Comparison of ENCODE assay signal across 15 cellular contexts in genomic region chr10:37700886-37701780, GRCh38.
DNase-seq lines count a peak whose midpoint lies in the region; ATAC-seq, FAIRE-seq and TF ChIP-seq lines count a peak whose summit lies in the region.
"Had no signal": no experiment of that assay in that cellular context is flagged by ENCODE, and none has a peak within 500 bp of the region (broad histone marks: within the 10 kb centered on the region; RNA-seq: fewer than 3 reads in every experiment).

No MANE protein-coding gene starts in this region.

- TF ChIP-seq POLR2A in NB4 (IDR thresholded peaks at IDR 0.05; ENCODE audit: extremely low read depth, insufficient read length) (no peak), HepG2 (IDR thresholded peaks at IDR 0.05; ENCODE audit: insufficient read depth in 1 of 2, low read depth in 2 of 2, low read length in 2 of 2) (no peak)

- TF ChIP-seq EP300 in HepG2 (IDR thresholded peaks at IDR 0.05; ENCODE audit: low read depth in 2 of 2, low read length in 2 of 2) (no peak), HepG2 (CRISPR knock-in tag; IDR thresholded peaks at IDR 0.05; ENCODE audit: borderline replicate concordance) (no peak)

- H3K27me3 Mint-ChIP-seq in CD8-positive, alpha-beta memory T cell: peaks cover 0 to 4% of the 10 kb centered on the region in 2 donors

- peaks cover 45% of the 10 kb centered on the region for H3K4me1 ChIP-seq in BLaER1
- no peaks in the 10 kb centered on the region for H3K4me1 ChIP-seq in HepG2 (ENCODE audit: insufficient read depth, low read length)
- no peaks in the 10 kb centered on the region for H3K4me1 ChIP-seq in CD8-positive, alpha-beta memory T cell (ENCODE audit: insufficient read depth, low read length)
- H3K4me1 ChIP-seq: SJCRH30 had no signal

- POLR2A ChIA-PET in HepG2 (lab: Yijun Ruan, JAX): no interaction called here
- POLR2A ChIA-PET in CD8-positive, alpha-beta memory T cell (lab: Charles Lee): no interaction called here

- DNase-seq in NB4 (ENCODE audit: low read depth): peak; percentile 72
- DNase-seq in HepG2 (ENCODE audit: low spot score): no peak
- no peak for DNase-seq in stimulated activated effector memory CD8-positive, alpha-beta T cell treated with anti-CD3 and anti-CD28 coated beads, Interleukin-12 subunit alpha, Interleukin-12 subunit beta, amount 100 ng/mL, for 72 hours (ENCODE audit: low spot score in 2 of 2)
- no peak for DNase-seq in CD8-positive, alpha-beta memory T cell
- no peak for DNase-seq in activated CD4-positive, CD25-positive, alpha-beta regulatory T cell treated with anti-CD3 and anti-CD28 coated beads, Interleukin-2, amount 50 U/mL, for 72 hours
- DNase-seq in NCI-H1105 treated with DMSO at 0.1 percent for 48 hours (lab: John Stamatoyannopoulos, UW): no peak
- DNase-seq: NCI-H1417 treated with DMSO at 0.1 percent for 48 hours, NCI-H2081, NCI-H524 had no signal

- H3K27ac ChIP-seq in BLaER1: peak overlapping the region; percentile 45
- no peak overlapping the region for H3K27ac ChIP-seq in HepG2 (ENCODE audit: extremely low read length, insufficient read depth, low read length)
- H3K27ac ChIP-seq in CD8-positive, alpha-beta memory T cell (ENCODE audit: low read depth, low read length): no peak overlapping the region
- H3K27ac ChIP-seq: SJCRH30 had no signal

- H3K9me3 ChIP-seq in BLaER1 (no peaks in the 10 kb centered on the region), HepG2 (ENCODE audit: low read length) (no peaks in the 10 kb centered on the region)
- H3K9me3 ChIP-seq in CD8-positive, alpha-beta memory T cell (ENCODE audit: low read length): no peaks in the 10 kb centered on the region
- H3K9me3 ChIP-seq: SJCRH30 had no signal

- no peak for TF ChIP-seq RAD21 in HepG2 (CRISPR knock-in tag; IDR thresholded peaks at IDR 0.05)

- H4K20me1 ChIP-seq in BLaER1: no peaks in the 10 kb centered on the region
- H4K20me1 ChIP-seq in HepG2 (ENCODE audit: insufficient read depth, low read length): no peaks in the 10 kb centered on the region

- no peak overlapping the region for H3K9ac ChIP-seq in BLaER1
- H3K9ac ChIP-seq in HepG2 (ENCODE audit: insufficient read depth, low read depth, low read length): no peak overlapping the region

- peaks cover 6% of the 10 kb centered on the region for H3K36me3 Mint-ChIP-seq in stimulated activated effector memory CD8-positive, alpha-beta T cell treated with anti-CD3 and anti-CD28 coated beads, Interleukin-12 subunit alpha, Interleukin-12 subunit beta, amount 100 ng/mL, for 72 hours
- no peaks in the 10 kb centered on the region for H3K36me3 Mint-ChIP-seq in CD8-positive, alpha-beta memory T cell

- H3K4me1 Mint-ChIP-seq in stimulated activated effector memory CD8-positive, alpha-beta T cell treated with anti-CD3 and anti-CD28 coated beads, Interleukin-12 subunit alpha, Interleukin-12 subunit beta, amount 100 ng/mL, for 72 hours: no peaks in the 10 kb centered on the region
- H3K4me1 Mint-ChIP-seq in CD8-positive, alpha-beta memory T cell: no peaks in the 10 kb centered on the region

- WGBS in HepG2 (ENCODE audit: low lambda C conversion rate): 50% methylated on average over 26 of the region's 37 CpGs

- BruUV-seq in HepG2 (replicated peaks; lab: Mats Ljungman, UMichigan): no TSS peak

- FAIRE-seq in HepG2 (lab: Jason Lieb, UNC): no peak
- FAIRE-seq: A204.1, GM12891, GM19239 had no signal

- CTCF ChIA-PET in HepG2 (lab: Yijun Ruan, JAX; ENCODE audit: low intra/inter-chr PET ratio, low total read pairs): no interaction called here
- CTCF ChIA-PET in CD8-positive, alpha-beta memory T cell (lab: Charles Lee): no interaction called here

- H2AFZ ChIP-seq in HepG2 (ENCODE audit: low read length): no peak overlapping the region

- ATAC-seq in HepG2: peak; percentile 65
- ATAC-seq in stimulated activated effector memory CD8-positive, alpha-beta T cell treated with anti-CD3 and anti-CD28 coated beads, Interleukin-12 subunit alpha, Interleukin-12 subunit beta, amount 100 ng/mL, for 72 hours: peak; percentile 15
- ATAC-seq in HG02938 (IDR thresholded peaks at IDR 0.05; ENCODE audit: unreplicated experiment): no peak

- peaks cover 6% of the 10 kb centered on the region for H3K9me3 Mint-ChIP-seq in stimulated activated effector memory CD8-positive, alpha-beta T cell treated with anti-CD3 and anti-CD28 coated beads, Interleukin-12 subunit alpha, Interleukin-12 subunit beta, amount 100 ng/mL, for 72 hours
- H3K9me3 Mint-ChIP-seq in CD8-positive, alpha-beta memory T cell: peaks cover 6 to 24% (median 20%) of the 10 kb centered on the region in 5 donors

- H3K79me2 ChIP-seq in HepG2 (ENCODE audit: insufficient read depth, low read length): no peaks in the 10 kb centered on the region

- no peaks in the 10 kb centered on the region for H3K27me3 ChIP-seq in BLaER1
- no peaks in the 10 kb centered on the region for H3K27me3 ChIP-seq in HepG2 (ENCODE audit: control insufficient read depth in 1 of 2, insufficient read depth in 2 of 2, low read length in 2 of 2)
- H3K27me3 ChIP-seq in CD8-positive, alpha-beta memory T cell (ENCODE audit: insufficient read depth, low read length, poor library complexity, severe bottlenecking): no peaks in the 10 kb centered on the region
- H3K27me3 ChIP-seq: SJCRH30 had no signal

- in situ Hi-C loops in HepG2 (cut with HindIII; ENCODE audit: extremely low pct_ligation_motif_present, low pct_unique_long_range_greater_than_20kb): no loop called here

- no peaks in the 10 kb centered on the region for H3K36me3 ChIP-seq in BLaER1
- H3K36me3 ChIP-seq in HepG2 (replicated peaks in 1 of 2; ENCODE audit: control insufficient read depth in 1 of 2, insufficient read depth in 2 of 2, low read length in 2 of 2): no peaks in the 10 kb centered on the region
- no peaks in the 10 kb centered on the region for H3K36me3 ChIP-seq in CD8-positive, alpha-beta memory T cell (ENCODE audit: insufficient read depth, low read length)
- H3K36me3 ChIP-seq: SJCRH30 had no signal

- H3K4me3 Mint-ChIP-seq in stimulated activated effector memory CD8-positive, alpha-beta T cell treated with anti-CD3 and anti-CD28 coated beads, Interleukin-12 subunit alpha, Interleukin-12 subunit beta, amount 100 ng/mL, for 72 hours: no peak overlapping the region
- no peak overlapping the region for H3K4me3 Mint-ChIP-seq in CD8-positive, alpha-beta memory T cell

- no peak overlapping the region for H3K4me3 ChIP-seq in BLaER1
- no peak overlapping the region for H3K4me3 ChIP-seq in NB4 (ENCODE audit: low read depth, low read length)
- no peak overlapping the region for H3K4me3 ChIP-seq in HepG2 (replicated peaks in 1 of 3; ENCODE audit: insufficient read depth in 1 of 3, low read depth in 2 of 3, low read length in 3 of 3)
- no peak overlapping the region for H3K4me3 ChIP-seq in CD8-positive, alpha-beta memory T cell (ENCODE audit: low read length)
- H3K4me3 ChIP-seq: SJCRH30 had no signal

- no peak for TF ChIP-seq CTCF in NB4 (IDR thresholded peaks at IDR 0.05; ENCODE audit: low read depth, low read length)
- no peak for TF ChIP-seq CTCF in HepG2 (CRISPR knock-in tag; IDR thresholded peaks at IDR 0.05)

- intact Hi-C loops in HepG2 (cut with micrococcal nuclease; ENCODE audit: unreplicated experiment): no loop called here

- H3K4me2 ChIP-seq in BLaER1 (peak overlapping the region; percentile 72), HepG2 (ENCODE audit: low read depth, low read length) (no peak overlapping the region)

- H3K27ac Mint-ChIP-seq in stimulated activated effector memory CD8-positive, alpha-beta T cell treated with anti-CD3 and anti-CD28 coated beads, Interleukin-12 subunit alpha, Interleukin-12 subunit beta, amount 100 ng/mL, for 72 hours: no peak overlapping the region
- H3K27ac Mint-ChIP-seq in CD8-positive, alpha-beta memory T cell: no peak overlapping the region

TF ChIP-seq in HepG2, 621 proteins besides CTCF, POLR2A, EP300 and RAD21:
- TF ChIP-seq ZNF124 (CRISPR knock-in tag; IDR thresholded peaks at IDR 0.05): no peak
- TF ChIP-seq ZMYM4 (CRISPR knock-in tag; IDR thresholded peaks at IDR 0.05): no peak
- TF ChIP-seq ZBTB26 (CRISPR knock-in tag; IDR thresholded peaks at IDR 0.05; ENCODE audit: borderline replicate concordance): no peak
- TF ChIP-seq MAFK (conservative IDR thresholded peaks at IDR 0.05 in 1 of 2, IDR thresholded peaks at IDR 0.05 in 1 of 2; ENCODE audit: low read length in 2 of 2): peak in 1 of 2 experiments; percentile 19; a peak in 1 of 4 replicates
